In the genomic region with DNA sequence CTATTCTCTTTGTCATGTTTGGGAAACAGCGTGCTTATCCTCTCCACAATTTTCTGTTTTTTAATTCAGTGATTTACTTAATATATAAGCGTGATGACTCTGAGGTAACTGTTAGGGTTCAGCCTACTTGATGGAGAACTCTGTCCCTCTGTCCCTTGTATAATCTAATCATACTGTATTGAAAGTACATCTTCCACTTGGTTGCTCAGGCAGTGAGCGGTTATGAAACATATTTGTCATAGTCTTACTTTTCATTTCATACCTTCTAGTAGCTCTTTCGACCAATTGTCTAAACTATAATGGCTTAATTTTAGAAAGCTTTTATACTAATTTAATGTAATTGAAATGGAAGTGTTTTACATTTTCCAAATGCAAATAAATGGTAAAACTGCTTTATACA, we compare ENCODE assay signal across 2 cellular contexts.
TF ChIP-seq lines count a peak whose summit lies in the region.

No MANE protein-coding gene starts in this region.

TF ChIP-seq in SK-N-SH, 30 proteins besides CTCF, POLR2A, EP300 and RAD21 (continued from another document):
- TF ChIP-seq NRF1 (IDR thresholded peaks at IDR 0.05; ENCODE audit: low read depth, low read length) (no peak), MEF2A (IDR thresholded peaks at IDR 0.05; ENCODE audit: borderline replicate concordance, low read depth) (no peak), TAF1 (IDR thresholded peaks at IDR 0.05; ENCODE audit: borderline replicate concordance, low read depth, low read length) (no peak), CHD2 (IDR thresholded peaks at IDR 0.05; ENCODE audit: low read length, partially characterized antibody) (no peak)
- TF ChIP-seq, protein P1, sequence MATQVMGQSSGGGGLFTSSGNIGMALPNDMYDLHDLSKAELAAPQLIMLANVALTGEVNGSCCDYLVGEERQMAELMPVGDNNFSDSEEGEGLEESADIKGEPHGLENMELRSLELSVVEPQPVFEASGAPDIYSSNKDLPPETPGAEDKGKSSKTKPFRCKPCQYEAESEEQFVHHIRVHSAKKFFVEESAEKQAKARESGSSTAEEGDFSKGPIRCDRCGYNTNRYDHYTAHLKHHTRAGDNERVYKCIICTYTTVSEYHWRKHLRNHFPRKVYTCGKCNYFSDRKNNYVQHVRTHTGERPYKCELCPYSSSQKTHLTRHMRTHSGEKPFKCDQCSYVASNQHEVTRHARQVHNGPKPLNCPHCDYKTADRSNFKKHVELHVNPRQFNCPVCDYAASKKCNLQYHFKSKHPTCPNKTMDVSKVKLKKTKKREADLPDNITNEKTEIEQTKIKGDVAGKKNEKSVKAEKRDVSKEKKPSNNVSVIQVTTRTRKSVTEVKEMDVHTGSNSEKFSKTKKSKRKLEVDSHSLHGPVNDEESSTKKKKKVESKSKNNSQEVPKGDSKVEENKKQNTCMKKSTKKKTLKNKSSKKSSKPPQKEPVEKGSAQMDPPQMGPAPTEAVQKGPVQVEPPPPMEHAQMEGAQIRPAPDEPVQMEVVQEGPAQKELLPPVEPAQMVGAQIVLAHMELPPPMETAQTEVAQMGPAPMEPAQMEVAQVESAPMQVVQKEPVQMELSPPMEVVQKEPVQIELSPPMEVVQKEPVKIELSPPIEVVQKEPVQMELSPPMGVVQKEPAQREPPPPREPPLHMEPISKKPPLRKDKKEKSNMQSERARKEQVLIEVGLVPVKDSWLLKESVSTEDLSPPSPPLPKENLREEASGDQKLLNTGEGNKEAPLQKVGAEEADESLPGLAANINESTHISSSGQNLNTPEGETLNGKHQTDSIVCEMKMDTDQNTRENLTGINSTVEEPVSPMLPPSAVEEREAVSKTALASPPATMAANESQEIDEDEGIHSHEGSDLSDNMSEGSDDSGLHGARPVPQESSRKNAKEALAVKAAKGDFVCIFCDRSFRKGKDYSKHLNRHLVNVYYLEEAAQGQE (IDR thresholded peaks at IDR 0.05; ENCODE audit: low read depth, low read length): no peak

TF ChIP-seq in SK-N-SH treated with all-trans-retinoic acid at 6 μM for 48 hours, 23 proteins besides CTCF, POLR2A, EP300 and RAD21 (continued from another document):
- TF ChIP-seq TSHZ2 (CRISPR knock-in tag; IDR thresholded peaks at IDR 0.05) (no peak), ZFP3 (CRISPR knock-in tag; IDR thresholded peaks at IDR 0.05) (no peak), OSR1 (CRISPR knock-in tag; IDR thresholded peaks at IDR 0.05) (no peak), TOX (CRISPR knock-in tag; IDR thresholded peaks at IDR 0.05; ENCODE audit: borderline replicate concordance) (no peak), CSDC2 (CRISPR knock-in tag; IDR thresholded peaks at IDR 0.05) (no peak), SNAI2 (CRISPR knock-in tag; IDR thresholded peaks at IDR 0.05) (no peak), ZFP30 (CRISPR knock-in tag; IDR thresholded peaks at IDR 0.05) (no peak), ISL1 (CRISPR knock-in tag; IDR thresholded peaks at IDR 0.05) (no peak), ESRRG (CRISPR knock-in tag; IDR thresholded peaks at IDR 0.05) (no peak), BACH2 (CRISPR knock-in tag; IDR thresholded peaks at IDR 0.05; ENCODE audit: borderline replicate concordance) (no peak), ZNF565 (CRISPR knock-in tag; conservative IDR thresholded peaks at IDR 0.05; ENCODE audit: low read depth) (no peak), PPARA (CRISPR knock-in tag; IDR thresholded peaks at IDR 0.05; ENCODE audit: borderline replicate concordance) (no peak)
